In genomic region chr1:26127235-26128163, GRCh38 we compare ENCODE assay signal across 10 cellular contexts. TPM values are rescaled to one million over a fixed set of nuclear protein-coding genes. Genes with fewer than 3 reads are reported as not detected.
DNase-seq lines count a peak whose midpoint lies in the region; TF ChIP-seq lines count a peak whose summit lies in the region.
"Had no signal": no experiment of that assay in that cellular context is flagged by ENCODE, and none has a peak within 500 bp of the region (broad histone marks: within the 10 kb centered on the region; RNA-seq: fewer than 3 reads in every experiment).

No MANE protein-coding gene starts in this region.

- H3K9me3 Mint-ChIP-seq in Calu3 (ENCODE audit: low read depth, unreplicated experiment) (no peaks in the 10 kb centered on the region), osteocyte (ENCODE audit: unreplicated experiment) (no peaks in the 10 kb centered on the region)

- H4K91ac ChIP-seq in mesenchymal stem cell (ENCODE audit: low read length), result no peak overlapping the region

- H3K27me3 Mint-ChIP-seq in Calu3 (ENCODE audit: unreplicated experiment), result no peaks in the 10 kb centered on the region
- H3K27me3 Mint-ChIP-seq in osteocyte (ENCODE audit: unreplicated experiment), result peaks cover 13% of the 10 kb centered on the region

- H3K4me1 Mint-ChIP-seq in Calu3 (ENCODE audit: low read depth, unreplicated experiment) (peaks cover 30% of the 10 kb centered on the region), osteocyte (ENCODE audit: unreplicated experiment) (no peaks in the 10 kb centered on the region)

- H3K4me3 ChIP-seq in Peyer's patch, result peak overlapping the region in 3 of 4 donors; percentile 3 to 45 (median 37)
- no peak overlapping the region for H3K4me3 ChIP-seq in mesenchymal stem cell (ENCODE audit: insufficient read depth in 1 of 2, low read depth in 1 of 2, low read length in 2 of 2)
- H3K4me3 ChIP-seq: testis had no signal

- H2BK120ac ChIP-seq in mesenchymal stem cell (ENCODE audit: low read depth, low read length), result no peak overlapping the region

- peak; percentile 22 to 45 for TF ChIP-seq POLR2A in Peyer's patch (IDR thresholded peaks at IDR 0.05)

- H3K4me1 ChIP-seq in Peyer's patch (peaks cover 0 to 14% (median 4%) of the 10 kb centered on the region in 4 donors), mesenchymal stem cell (ENCODE audit: control insufficient read depth, insufficient read depth, low read depth, low read length) (no peaks in the 10 kb centered on the region)
- H3K4me1 ChIP-seq: testis had no signal

- no peak overlapping the region for H3K9ac ChIP-seq in mesenchymal stem cell (ENCODE audit: low read length)

- H3K27me3 ChIP-seq in Peyer's patch (no peaks in the 10 kb centered on the region), mesenchymal stem cell (ENCODE audit: control insufficient read depth in 1 of 2, insufficient read depth in 1 of 2, low read length in 2 of 2) (peaks cover 0 to 12% of the 10 kb centered on the region in 2 experiments)
- H3K27me3 ChIP-seq: testis had no signal

- CTCF ChIA-PET in Calu3 (lab: Charles Lee), result interaction anchor here (1.5 to 3.2 kb wide), 4 partner anchors 12 to 107 kb away, joined by 4 to 16 read pairs (median 6); partner anchors contain the start of gene CEP85

- peak overlapping the region; percentile 96 for H3K27ac Mint-ChIP-seq in Calu3 (ENCODE audit: unreplicated experiment)
- no peak overlapping the region for H3K27ac Mint-ChIP-seq in osteocyte (ENCODE audit: unreplicated experiment)

- no TSS peak for BruUV-seq in Calu3 (replicated peaks; lab: Mats Ljungman, UMichigan)

- intact Hi-C loops in Calu3 (cut with micrococcal nuclease; ENCODE audit: unreplicated experiment), result loop anchor here (2.0 kb wide), 1 partner anchor 17 kb away; the partner anchor contains the start of gene PDIK1L

- 71% methylated on average over 10 of the region's 13 CpGs for WGBS in mesenchymal stem cell

- no peak overlapping the region for H2BK15ac ChIP-seq in mesenchymal stem cell (ENCODE audit: low read depth, poor library complexity, severe bottlenecking)

- no peak overlapping the region for H2AK5ac ChIP-seq in mesenchymal stem cell (ENCODE audit: low read length, severe bottlenecking)

- H3K4ac ChIP-seq in mesenchymal stem cell (ENCODE audit: low read depth in 1 of 2, low read length in 2 of 2), result no peak overlapping the region

- no peak overlapping the region for H3K23ac ChIP-seq in mesenchymal stem cell (ENCODE audit: low read length in 2 of 2)

- H3K36me3 ChIP-seq in Peyer's patch, result no peaks in the 10 kb centered on the region
- H3K36me3 ChIP-seq in mesenchymal stem cell (ENCODE audit: control insufficient read depth in 1 of 2, insufficient read depth in 2 of 2, low read depth in 1 of 2, low read length in 2 of 2), result no peaks in the 10 kb centered on the region

- H3K79me1 ChIP-seq in mesenchymal stem cell (replicated peaks; ENCODE audit: low read length, poor library complexity, severe bottlenecking), result no peaks in the 10 kb centered on the region

- no peak overlapping the region for H3K4me2 ChIP-seq in mesenchymal stem cell (ENCODE audit: low read length, poor library complexity, severe bottlenecking)

- DNase-seq in Calu3 (no peak), Peyer's patch (no peak), dermis blood vessel endothelial cell (peak; percentile 42), osteocyte (ENCODE audit: extremely low spot score, unreplicated experiment) (peak; percentile 44), mesenteric fat pad (ENCODE audit: low spot score) (no peak), GM19240 (ENCODE audit: insufficient read length, low spot score) (no peak), NCI-H2227 treated with DMSO at 0.1 percent for 48 hours (lab: John Stamatoyannopoulos, UW) (no peak), mesenchymal stem cell (no peak)
- DNase-seq: NCI-H1694 treated with DMSO at 0.1 percent for 48 hours, testis had no signal

- H3K14ac ChIP-seq in mesenchymal stem cell (ENCODE audit: low read length in 2 of 2), result no peak overlapping the region

- H4K8ac ChIP-seq in mesenchymal stem cell (ENCODE audit: low read length), result no peak overlapping the region

- H2AFZ ChIP-seq in mesenchymal stem cell (ENCODE audit: low read depth, low read length), result no peak overlapping the region

- H3K27ac ChIP-seq in Peyer's patch (peak overlapping the region; percentile 52 to 90 (median 80)), mesenchymal stem cell (ENCODE audit: low read length, poor library complexity, severe bottlenecking) (no peak overlapping the region)
- H3K27ac ChIP-seq: testis had no signal

- no peak overlapping the region for H2BK5ac ChIP-seq in mesenchymal stem cell (ENCODE audit: low read depth, low read length, poor library complexity, severe bottlenecking)

- H3K4me3 Mint-ChIP-seq in Calu3 (ENCODE audit: low read depth, unreplicated experiment) (peak overlapping the region; percentile 50), osteocyte (ENCODE audit: unreplicated experiment) (no peak overlapping the region)

- no peak overlapping the region for H2BK12ac ChIP-seq in mesenchymal stem cell (ENCODE audit: low read length in 2 of 2)

- H3K36me3 Mint-ChIP-seq in Calu3 (ENCODE audit: insufficient read depth, unreplicated experiment) (peaks cover 14% of the 10 kb centered on the region), osteocyte (ENCODE audit: unreplicated experiment) (peaks cover 8% of the 10 kb centered on the region)

- TF ChIP-seq CTCF in Calu3 (IDR thresholded peaks at IDR 0.05; ENCODE audit: unreplicated experiment) (no peak), Peyer's patch (IDR thresholded peaks at IDR 0.05) (no peak), osteocyte (IDR thresholded peaks at IDR 0.05) (no peak)

- H3K9me3 ChIP-seq in Peyer's patch (no peaks in the 10 kb centered on the region), mesenchymal stem cell (ENCODE audit: control insufficient read depth, low read length) (no peaks in the 10 kb centered on the region)
- H3K9me3 ChIP-seq: testis had no signal

- no peak overlapping the region for H3K18ac ChIP-seq in mesenchymal stem cell (ENCODE audit: low read depth in 1 of 2, low read length in 2 of 2)

RNA-seq across cellular contexts. Expression of gene PDIK1L, which starts 15.9 kb away (rescaled TPM):
- total RNA-seq in Calu3 (2022) (11.4 and 11.9 TPM in 2 replicates), Peyer's patch (10 to 100 TPM in 3 of 4 donors, 1 to 10 TPM in 1; 8.3 to 13.2 (median 12.4) TPM), dermis blood vessel endothelial cell (6.7 and 8.2 TPM in 2 replicates), osteocyte (7.6 and 7.8 TPM in 2 replicates), mesenteric fat pad (6.4 TPM)
- 1.4 TPM for polyA plus RNA-seq in mesenchymal stem cell (2013, experiment 1 of 2)
- polyA plus RNA-seq in mesenchymal stem cell (2013, experiment 2 of 2), result 1.7 TPM

RNA-seq across cellular contexts. Expression of gene FAM110D, which starts 31.4 kb away (rescaled TPM):
- not detected in 2 replicates for total RNA-seq in Calu3 (2022)
- total RNA-seq in Peyer's patch, result 1 to 10 TPM in 3 of 4 donors, not detected in 1; 1.3 to 6.6 (median 1.3) TPM
- total RNA-seq in dermis blood vessel endothelial cell, result 11.6 and 12.9 TPM in 2 replicates
- not detected in 2 replicates for total RNA-seq in osteocyte
- 6.3 TPM for total RNA-seq in mesenteric fat pad
- 0.06 TPM for polyA plus RNA-seq in mesenchymal stem cell (2013, experiment 1 of 2)
- polyA plus RNA-seq in mesenchymal stem cell (2013, experiment 2 of 2), result 0.05 TPM

RNA-seq across cellular contexts. Expression of gene C1orf232, which starts 41.3 kb away (rescaled TPM):
- total RNA-seq in Calu3 (2022) (not detected in 2 replicates), Peyer's patch (not detected), dermis blood vessel endothelial cell (not detected in 2 replicates), osteocyte (not detected in 2 replicates), mesenteric fat pad (not detected)
- not detected for polyA plus RNA-seq in mesenchymal stem cell (2013, experiment 1 of 2)
- polyA plus RNA-seq in mesenchymal stem cell (2013, experiment 2 of 2), result not detected
- total RNA-seq: testis had no signal

RNA-seq across cellular contexts. Expression of gene ZNF593, which starts 42.2 kb away (rescaled TPM):
- 22.2 and 23.1 TPM in 2 replicates for total RNA-seq in Calu3 (2022)
- 10 to 100 TPM; 11.7 to 19.5 (median 15.5) TPM for total RNA-seq in Peyer's patch
- 8.0 and 25.0 TPM in 2 replicates for total RNA-seq in dermis blood vessel endothelial cell
- 26.8 and 28.6 TPM in 2 replicates for total RNA-seq in osteocyte
- 32.7 TPM for total RNA-seq in mesenteric fat pad
- 34.0 TPM for polyA plus RNA-seq in mesenchymal stem cell (2013, experiment 1 of 2)
- polyA plus RNA-seq in mesenchymal stem cell (2013, experiment 2 of 2), result 34.0 TPM

RNA-seq across cellular contexts. Expression of gene ZNF593OS, which starts 44.1 kb away (rescaled TPM):
- total RNA-seq in Calu3 (2022), result not detected in 2 replicates
- total RNA-seq in Peyer's patch, result not detected
- not detected in 2 replicates for total RNA-seq in dermis blood vessel endothelial cell
- total RNA-seq in osteocyte, result not detected in 2 replicates
- total RNA-seq in mesenteric fat pad, result not detected
- not detected for polyA plus RNA-seq in mesenchymal stem cell (2013, experiment 1 of 2)
- polyA plus RNA-seq in mesenchymal stem cell (2013, experiment 2 of 2), result not detected

Comparison
In these comparisons a context has a peak if more than half of its experiments do, and no peak if none do; other contexts are left out.
1. DNase-seq: peak in dermis blood vessel endothelial cell (single experiment) and osteocyte (single experiment); none in Calu3 (single experiment), Peyer's patch (0 of 3), mesenteric fat pad (single experiment), GM19240 (single experiment), NCI-H2227 treated with DMSO at 0.1 percent for 48 hours (single experiment) and mesenchymal stem cell (single experiment).
2. H3K4me3 ChIP-seq: peak in Peyer's patch (3 of 4); none in mesenchymal stem cell (0 of 2).